Comparison of ENCODE assay signal across 28 cellular contexts in the genomic region with DNA sequence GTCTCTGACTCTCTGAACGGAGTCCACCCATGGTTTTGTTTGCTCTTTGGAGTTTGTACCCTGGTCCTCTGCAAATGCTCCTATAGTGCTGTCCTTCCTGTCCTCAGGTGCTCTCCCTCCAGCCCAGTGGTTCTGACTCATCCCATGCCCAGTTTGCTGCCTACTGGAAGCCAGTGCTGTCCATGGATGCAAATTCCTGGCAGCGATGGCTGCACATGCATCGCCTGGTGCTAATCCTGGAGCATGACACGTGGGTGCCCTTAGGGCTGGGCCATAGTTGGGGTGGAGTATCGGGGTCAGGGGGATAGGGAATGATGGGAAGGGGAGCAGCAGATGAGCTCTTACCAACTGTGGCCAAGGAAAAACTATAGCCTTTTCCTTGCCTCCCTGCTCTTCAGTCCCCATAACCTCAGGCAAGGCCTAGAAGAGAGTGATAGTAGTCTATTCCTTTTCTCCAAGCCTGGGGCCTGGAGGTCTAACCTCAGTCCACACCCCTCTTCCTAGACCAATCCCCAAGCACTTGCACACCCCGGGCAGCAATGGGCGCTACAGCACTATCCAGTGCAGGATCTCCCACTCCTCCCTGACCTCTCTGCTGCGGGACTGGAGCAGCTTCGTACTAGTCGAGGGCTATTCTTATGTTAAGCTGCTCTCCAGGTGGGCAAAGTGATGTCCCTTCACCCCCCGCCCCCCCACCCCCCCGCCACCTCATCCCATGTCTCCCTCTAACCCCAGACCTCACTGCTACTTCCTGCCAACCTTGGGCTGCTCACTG.
"Had no signal": no experiment of that assay in that cellular context is flagged by ENCODE, and none has a peak within 500 bp of the region (broad histone marks: within the 10 kb centered on the region; RNA-seq: fewer than 3 reads in every experiment).

No MANE protein-coding gene starts in this region.

- H3K4me3 ChIP-seq: body of pancreas, colonic mucosa, left lung, skin epidermis, suprapubic skin, upper lobe of left lung had no signal

- FAIRE-seq: endothelial cell of umbilical vein, islet of Langerhans had no signal

- H3K4me3 Mint-ChIP-seq: activated CD8-positive, alpha-beta T cell treated with anti-CD3 and anti-CD28 coated beads, Interleukin-2, amount 10 ng/mL, durations not matched to agents 7 days and 5 days; activated naive CD8-positive, alpha-beta T cell treated with anti-CD3 and anti-CD28 coated beads for 36 hours; activated T-cell treated with anti-CD3 and anti-CD28 coated beads, Interleukin-2, amount 50 U/mL, for 72 hours; nephron had no signal

- H3K27me3 Mint-ChIP-seq: activated naive CD8-positive, alpha-beta T cell treated with anti-CD3 and anti-CD28 coated beads for 36 hours; progenitor cell of endocrine pancreas had no signal

- H3K9me3 ChIP-seq: body of pancreas, colonic mucosa, left lung, suprapubic skin, upper lobe of left lung had no signal

- H3K4me1 Mint-ChIP-seq: activated naive CD8-positive, alpha-beta T cell treated with anti-CD3 and anti-CD28 coated beads for 36 hours; nephron had no signal

- DNase-seq: activated CD4-positive, alpha-beta T cell treated with anti-CD3 and anti-CD28 coated beads for 4 hours; activated CD8-positive, alpha-beta memory T cell treated with anti-CD3 and anti-CD28 coated beads, Interleukin-2, amount 50 U/mL, for 4 hours; activated CD8-positive, alpha-beta T cell treated with anti-CD3 and anti-CD28 coated beads, Interleukin-2, amount 10 ng/mL, durations not matched to agents 7 days and 5 days; activated gamma-delta T cell; activated naive CD8-positive, alpha-beta T cell treated with anti-CD3 and anti-CD28 coated beads for 36 hours; activated T-cell treated with anti-CD3 and anti-CD28 coated beads, Interleukin-2, amount 50 U/mL, for 72 hours; amygdala; body of pancreas; central memory CD4-positive, alpha-beta T cell; colonic mucosa; foreskin fibroblast; hypothalamus; left lung; mesenchymal stem cell; nucleus accumbens; right cardiac atrium; stimulated activated CD4-positive, alpha-beta T cell treated with anti-CD3 and anti-CD28 coated beads, Interleukin-4, amount 100 ng/mL, for 4 hours; stimulated activated CD8-positive, alpha-beta memory T cell treated with anti-CD3 and anti-CD28 coated beads, Interleukin-4, amount 100 ng/mL, for 48 hours; stimulated activated naive CD8-positive, alpha-beta T cell treated with anti-CD3 and anti-CD28 coated beads, Interleukin-15, Interleukin-2, amounts not matched to agents 100 U/mL and 50 U/mL, for 24 hours; upper lobe of left lung; WERI-Rb-1 had no signal

- H3K27ac Mint-ChIP-seq: activated CD8-positive, alpha-beta T cell treated with anti-CD3 and anti-CD28 coated beads, Interleukin-2, amount 10 ng/mL, durations not matched to agents 7 days and 5 days; activated naive CD8-positive, alpha-beta T cell treated with anti-CD3 and anti-CD28 coated beads for 36 hours; activated T-cell treated with anti-CD3 and anti-CD28 coated beads, Interleukin-2, amount 50 U/mL, for 72 hours; nephron; progenitor cell of endocrine pancreas had no signal

- H3K9me3 Mint-ChIP-seq: activated naive CD8-positive, alpha-beta T cell treated with anti-CD3 and anti-CD28 coated beads for 36 hours; activated T-cell treated with anti-CD3 and anti-CD28 coated beads, Interleukin-2, amount 50 U/mL, for 72 hours; nephron had no signal

- H3K27ac ChIP-seq: body of pancreas, colonic mucosa, left lung, suprapubic skin, upper lobe of left lung, WERI-Rb-1 had no signal

- H3K4me1 ChIP-seq: body of pancreas, colonic mucosa, left lung, suprapubic skin, upper lobe of left lung had no signal

- ATAC-seq: activated CD8-positive, alpha-beta T cell treated with anti-CD3 and anti-CD28 coated beads, Interleukin-2, amount 10 ng/mL, durations not matched to agents 7 days and 5 days; activated T-cell treated with anti-CD3 and anti-CD28 coated beads, Interleukin-2, amount 50 U/mL, for 72 hours; body of pancreas; left lung; right cardiac atrium; SK-N-SH treated with all-trans-retinoic acid at 6 μM for 48 hours; stimulated activated naive CD8-positive, alpha-beta T cell treated with anti-CD3 and anti-CD28 coated beads, Interleukin-15, Interleukin-2, amounts not matched to agents 100 U/mL and 50 U/mL, for 24 hours had no signal

- H3K27me3 ChIP-seq: body of pancreas, colonic mucosa, left lung, suprapubic skin, upper lobe of left lung had no signal
